ENCODE assay signal across 9 cellular contexts in genomic region chr11:57476883-57477506, GRCh38. TPM values are rescaled to one million over a fixed set of nuclear protein-coding genes. Genes with fewer than 3 reads are reported as not detected.
DNase-seq lines count a peak whose midpoint lies in the region; FAIRE-seq and TF ChIP-seq lines count a peak whose summit lies in the region.
"Had no signal": no experiment of that assay in that cellular context is flagged by ENCODE, and none has a peak within 500 bp of the region (broad histone marks: within the 10 kb centered on the region; RNA-seq: fewer than 3 reads in every experiment).

No MANE protein-coding gene starts in this region.

- TF ChIP-seq POLR2A in NB4 (IDR thresholded peaks at IDR 0.05; ENCODE audit: extremely low read depth, insufficient read length) = no peak
- TF ChIP-seq POLR2A in stomach (IDR thresholded peaks at IDR 0.05) = no peak

- peak; percentile 60 for DNase-seq in DMS53 (lab: John Stamatoyannopoulos, UW)
- no peak for DNase-seq in DMS53 treated with DMSO at 0.1 percent for 48 hours (lab: John Stamatoyannopoulos, UW; ENCODE audit: unreplicated experiment)
- peak; percentile 90 for DNase-seq in H7
- peak; percentile 46 for DNase-seq in NB4 (ENCODE audit: low read depth)
- DNase-seq in astrocyte of the hippocampus (ENCODE audit: low read depth, low spot score) = peak; percentile 47
- DNase-seq in keratinocyte (ENCODE audit: low read depth, low spot score) = no peak
- DNase-seq in stomach = peak; percentile 68
- no peak for DNase-seq in NCI-H446 (lab: John Stamatoyannopoulos, UW)

- 8 to 15% (median 12%) methylated on average over 12 to 17 of the region's 17 CpGs for WGBS in stomach, 5 donors

- no peaks in the 10 kb centered on the region for H3K9me1 ChIP-seq in keratinocyte (ENCODE audit: control insufficient read depth, extremely low read depth, insufficient read depth, low read length)

- peak overlapping the region; percentile 59 for H3K4me2 ChIP-seq in keratinocyte (ENCODE audit: control insufficient read depth, extremely low read depth, insufficient read depth, low read depth, low read length)

- no peak for TF ChIP-seq EP300 in stomach (IDR thresholded peaks at IDR 0.05)

- no peak overlapping the region for H2AFZ ChIP-seq in keratinocyte (ENCODE audit: control insufficient read depth, low read length)

- H4K20me1 ChIP-seq in keratinocyte (ENCODE audit: control insufficient read depth, extremely low read depth, insufficient read depth, low read length) = no peaks in the 10 kb centered on the region

- no peak for FAIRE-seq in keratinocyte (lab: Jason Lieb, UNC)
- FAIRE-seq: endometrium had no signal

- H3K4me1 ChIP-seq in keratinocyte (ENCODE audit: control insufficient read depth, extremely low read depth, insufficient read depth, low read length) (peaks cover 8% of the 10 kb centered on the region), stomach (peaks cover 22 to 56% (median 38%) of the 10 kb centered on the region in 4 donors)

- H3K36me3 ChIP-seq in H7 (replicated peaks; ENCODE audit: control insufficient read depth, insufficient read depth, low read length) (no peaks in the 10 kb centered on the region), keratinocyte (ENCODE audit: control insufficient read depth in 2 of 2, extremely low read depth in 1 of 2, insufficient read depth in 2 of 2, low read length in 2 of 2) (no peaks in the 10 kb centered on the region), stomach (no peaks in the 10 kb centered on the region)

- H3K79me2 ChIP-seq in keratinocyte (ENCODE audit: control insufficient read depth, insufficient read depth, low read length) = no peaks in the 10 kb centered on the region

- intact Hi-C loops in stomach (cut with DNase I; ENCODE audit: low total_unique reads) = no loop called here

- TF ChIP-seq CTCF in NB4 (IDR thresholded peaks at IDR 0.05; ENCODE audit: low read depth, low read length) = peak; percentile 31
- TF ChIP-seq CTCF in keratinocyte (optimal IDR thresholded peaks at IDR 0.05 in 1 of 3, IDR thresholded peaks at IDR 0.05 in 1 of 3, conservative IDR thresholded peaks at IDR 0.05 in 1 of 3; ENCODE audit: extremely low read depth in 1 of 3, insufficient read depth in 2 of 3, low read length in 3 of 3) = peak; percentile 39 to 63 (median 62)
- TF ChIP-seq CTCF in stomach (IDR thresholded peaks at IDR 0.05) = peak in 4 of 7 experiments; percentile 20 to 62 (median 36)

- dilution Hi-C loops in keratinocyte (cut with MboI; ENCODE audit: extremely low pct_ligation_motif_present, low sequenced_read_pairs) = no loop called here

- no peak overlapping the region for H3K9ac ChIP-seq in keratinocyte (ENCODE audit: control insufficient read depth, extremely low read depth, insufficient read depth, low read length)

- H3K4me3 ChIP-seq in H7 (ENCODE audit: insufficient read depth, low read depth, low read length) (peak overlapping the region; percentile 46), NB4 (ENCODE audit: low read depth, low read length) (no peak overlapping the region), keratinocyte (ENCODE audit: control insufficient read depth in 2 of 3, extremely low read depth in 1 of 3, insufficient read depth in 2 of 3, low read depth in 1 of 3, low read length in 3 of 3) (peak overlapping the region in 2 of 3 experiments; percentile 7 to 18), stomach (peak overlapping the region; percentile 51 to 61 (median 52))

- H3K27me3 ChIP-seq in H7 (ENCODE audit: control insufficient read depth, insufficient read depth, low read length) = peaks cover 65% of the 10 kb centered on the region
- H3K27me3 ChIP-seq in keratinocyte (ENCODE audit: control insufficient read depth, extremely low read depth, insufficient read depth, low read length) = peaks cover 30% of the 10 kb centered on the region
- peaks cover 0 to 61% (median 8%) of the 10 kb centered on the region in 3 donors for H3K27me3 ChIP-seq in stomach

- H3K9me3 ChIP-seq in keratinocyte (ENCODE audit: control insufficient read depth, low read depth, low read length) (no peaks in the 10 kb centered on the region), stomach (no peaks in the 10 kb centered on the region)

- H3K27ac ChIP-seq in keratinocyte (ENCODE audit: control insufficient read depth, insufficient read depth, low read length) (no peak overlapping the region), stomach (peak overlapping the region; percentile 73 to 89 (median 84))

RNA-seq across cellular contexts. Expression of gene RTN4RL2, which starts 16.7 kb away (rescaled TPM):
- 3.1 and 3.4 TPM in 2 replicates for total RNA-seq in H7 (2014; rRNA removed; shearing (Covaris generic))
- 0.03 to 0.12 TPM in 2 of 3 replicates, not detected in the other for polyA plus RNA-seq in keratinocyte
- polyA plus RNA-seq in keratinocyte (2011; ENCODE audit: low read depth) = not detected
- polyA plus RNA-seq in keratinocyte (2011; cell fraction: cytosol; rRNA removed) = 0.18 TPM in 1 of 2 replicates, not detected in the other
- 0.13 TPM in 1 of 2 replicates, not detected in the other for polyA plus RNA-seq in keratinocyte (2011; cell fraction: nucleus; rRNA removed)
- polyA plus RNA-seq in keratinocyte (2012; ENCODE audit: low replicate concordance) = 0.28 and 0.39 TPM in 2 replicates
- not detected in 3 replicates for polyA minus RNA-seq in keratinocyte
- not detected for polyA minus RNA-seq in keratinocyte (2011; cell fraction: cytosol; rRNA and poly(A)+ RNA removed)
- polyA minus RNA-seq in keratinocyte (2011; cell fraction: nucleus; rRNA and poly(A)+ RNA removed) = not detected in 2 replicates
- 1 to 10 TPM in 2 of 5 donors, not detected in 3; 3.9 to 8.1 TPM for total RNA-seq in stomach
- under 1 TPM; 0.75 to 0.78 (median 0.76) TPM for polyA plus RNA-seq in stomach

RNA-seq across cellular contexts. Expression of gene SLC43A1, which starts 38.5 kb away (rescaled TPM):
- 30.7 and 33.1 TPM in 2 replicates for total RNA-seq in H7 (2014; rRNA removed; shearing (Covaris generic))
- polyA plus RNA-seq in keratinocyte (0.45 to 0.91 TPM (median 0.75 TPM) in 3 replicates), stomach (10 to 100 TPM; 16.0 to 24.6 (median 19.7) TPM)
- not detected for polyA plus RNA-seq in keratinocyte (2011; ENCODE audit: low read depth)
- 0.53 and 0.65 TPM in 2 replicates for polyA plus RNA-seq in keratinocyte (2011; cell fraction: cytosol; rRNA removed)
- 1.2 and 1.4 TPM in 2 replicates for polyA plus RNA-seq in keratinocyte (2011; cell fraction: nucleus; rRNA removed)
- 0.18 and 0.38 TPM in 2 replicates for polyA plus RNA-seq in keratinocyte (2012; ENCODE audit: low replicate concordance)
- polyA minus RNA-seq in keratinocyte = 0.99 to 1.5 TPM (median 1.1 TPM) in 3 replicates
- not detected for polyA minus RNA-seq in keratinocyte (2011; cell fraction: cytosol; rRNA and poly(A)+ RNA removed)
- polyA minus RNA-seq in keratinocyte (2011; cell fraction: nucleus; rRNA and poly(A)+ RNA removed) = 1.2 TPM in 2 replicates
- 10 to 100 TPM; 10.5 to 38.4 (median 18.5) TPM for total RNA-seq in stomach

RNA-seq across cellular contexts. Expression of gene SLC43A3, which starts 50.1 kb away (rescaled TPM):
- total RNA-seq in H7 (2014; rRNA removed; shearing (Covaris generic)) = 9.7 and 16.4 TPM in 2 replicates
- polyA plus RNA-seq in keratinocyte = 14.1 to 83.9 TPM (median 48.1 TPM) in 3 replicates
- 3.1 TPM for polyA plus RNA-seq in keratinocyte (2011; ENCODE audit: low read depth)
- polyA plus RNA-seq in keratinocyte (2011; cell fraction: cytosol; rRNA removed) = 15.0 and 22.1 TPM in 2 replicates
- polyA plus RNA-seq in keratinocyte (2011; cell fraction: nucleus; rRNA removed) = 40.2 and 49.1 TPM in 2 replicates
- polyA plus RNA-seq in keratinocyte (2012; ENCODE audit: low replicate concordance) = 8.9 and 50.8 TPM in 2 replicates
- 35.7 to 91.4 TPM (median 88.4 TPM) in 3 replicates for polyA minus RNA-seq in keratinocyte
- 23.4 TPM for polyA minus RNA-seq in keratinocyte (2011; cell fraction: cytosol; rRNA and poly(A)+ RNA removed)
- polyA minus RNA-seq in keratinocyte (2011; cell fraction: nucleus; rRNA and poly(A)+ RNA removed) = 20.5 and 26.0 TPM in 2 replicates
- total RNA-seq in stomach = 10 to 100 TPM in 3 of 5 donors, 1 to 10 TPM in 2; 1.2 to 81.7 (median 10.5) TPM
- polyA plus RNA-seq in stomach = 10 to 100 TPM; 10.2 to 22.8 (median 15.0) TPM

RNA-seq across cellular contexts. Expression of gene TIMM10, which starts 53.6 kb away (rescaled TPM):
- total RNA-seq in H7 (2014; rRNA removed; shearing (Covaris generic)) = 58.6 and 73.3 TPM in 2 replicates
- polyA plus RNA-seq in keratinocyte (65.7 to 92.2 TPM (median 70.9 TPM) in 3 replicates), stomach (10 to 100 TPM; 66.7 to 79.6 (median 73.7) TPM)
- polyA plus RNA-seq in keratinocyte (2011; ENCODE audit: low read depth) = 24.0 TPM
- 56.9 and 69.2 TPM in 2 replicates for polyA plus RNA-seq in keratinocyte (2011; cell fraction: cytosol; rRNA removed)
- 34.1 TPM in 2 replicates for polyA plus RNA-seq in keratinocyte (2011; cell fraction: nucleus; rRNA removed)
- 45.9 and 60.8 TPM in 2 replicates for polyA plus RNA-seq in keratinocyte (2012; ENCODE audit: low replicate concordance)
- polyA minus RNA-seq in keratinocyte = 21.7 to 26.8 TPM (median 23.8 TPM) in 3 replicates
- polyA minus RNA-seq in keratinocyte (2011; cell fraction: cytosol; rRNA and poly(A)+ RNA removed) = 16.1 TPM
- polyA minus RNA-seq in keratinocyte (2011; cell fraction: nucleus; rRNA and poly(A)+ RNA removed) = 5.2 and 9.5 TPM in 2 replicates
- total RNA-seq in stomach = 10 to 100 TPM in 3 of 5 donors, 1 to 10 TPM in 2; 1.7 to 51.3 (median 31.3) TPM

Comparison
In these comparisons a context has a peak if more than half of its experiments do, and no peak if none do; other contexts are left out.
1. DNase-seq: peak in DMS53 (single experiment), H7 (single experiment), NB4 (single experiment), astrocyte of the hippocampus (single experiment) and stomach (single experiment); none in DMS53 treated with DMSO at 0.1 percent for 48 hours (single experiment), keratinocyte (single experiment) and NCI-H446 (0 of 2).
2. Peak in every context shown above with its lines, with median percentiles within 50 percentile points of each other: CTCF ChIP-seq.